In the genomic region with DNA sequence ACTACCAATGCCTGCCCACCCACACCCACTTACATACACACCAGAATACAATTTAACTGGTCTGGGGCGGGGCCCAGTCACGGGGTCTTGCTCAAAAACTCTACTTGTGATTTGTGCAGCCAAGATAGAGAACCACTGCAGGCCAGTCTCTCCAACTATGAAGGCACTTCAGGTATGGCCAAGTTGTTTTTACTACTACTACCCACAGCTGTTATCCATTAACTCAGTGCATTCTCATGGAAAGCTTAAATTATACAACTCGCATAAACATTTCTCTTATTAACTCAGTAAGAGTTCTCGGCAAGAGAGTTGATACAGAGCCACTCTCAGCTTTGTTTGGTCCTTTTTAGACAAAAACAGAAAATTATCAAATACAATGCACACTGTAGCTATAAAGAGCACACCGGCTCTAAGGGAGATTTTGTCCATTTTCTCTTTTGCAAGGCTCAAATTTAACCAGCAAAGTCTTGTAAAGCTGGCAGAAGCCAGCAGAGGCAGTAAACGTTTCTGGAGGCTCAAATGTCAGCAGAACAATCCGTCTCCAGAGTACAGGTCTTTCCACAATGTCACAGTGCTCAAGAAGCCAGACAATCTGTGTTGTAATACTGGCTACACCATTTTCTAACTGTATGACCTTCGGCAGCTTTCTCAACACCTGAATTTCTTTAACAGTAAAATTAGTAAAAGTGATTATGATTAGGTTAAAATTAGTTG, we compare ENCODE assay signal across 12 cellular contexts.
DNase-seq lines count a peak whose midpoint lies in the region; ATAC-seq and TF ChIP-seq lines count a peak whose summit lies in the region.
"Had no signal": no experiment of that assay in that cellular context is flagged by ENCODE, and none has a peak within 500 bp of the region (broad histone marks: within the 10 kb centered on the region; RNA-seq: fewer than 3 reads in every experiment).

No MANE protein-coding gene starts in this region.

- peaks cover 9% of the 10 kb centered on the region for H3K9me3 Mint-ChIP-seq in HFFc6

- peaks cover 17% of the 10 kb centered on the region for H3K27me3 Mint-ChIP-seq in HFFc6 (ENCODE audit: insufficient read depth)

- no peak for ATAC-seq in GM18502 (IDR thresholded peaks at IDR 0.05; ENCODE audit: poor library complexity, unreplicated experiment)

- H3K4me3 ChIP-seq in adipocyte (ENCODE audit: low read length), result peak overlapping the region; percentile 38
- peak overlapping the region in 1 of 2 experiments; percentile 25 for H3K4me3 ChIP-seq in mesenchymal stem cell (ENCODE audit: insufficient read depth in 1 of 2, low read depth in 1 of 2, low read length in 2 of 2)
- H3K4me3 ChIP-seq: breast epithelium, GM12878 had no signal

- H3K4me1 Mint-ChIP-seq in HFFc6 (ENCODE audit: low read depth), result peaks cover 24% of the 10 kb centered on the region

- no peaks in the 10 kb centered on the region for H3K36me3 Mint-ChIP-seq in HFFc6 (ENCODE audit: low read depth)

- no peak overlapping the region for H2AK5ac ChIP-seq in mesenchymal stem cell (ENCODE audit: low read length, severe bottlenecking)

- H2AFZ ChIP-seq in mesenchymal stem cell (ENCODE audit: low read depth, low read length), result no peak overlapping the region

- no peak overlapping the region for H2BK120ac ChIP-seq in mesenchymal stem cell (ENCODE audit: low read depth, low read length)

- no peaks in the 10 kb centered on the region for H3K79me1 ChIP-seq in mesenchymal stem cell (replicated peaks; ENCODE audit: low read length, poor library complexity, severe bottlenecking)

- in situ Hi-C loops in Caki2 (cut with HindIII; ENCODE audit: low pct_unique_long_range_greater_than_20kb, low sequenced_read_pairs), result no loop called here

- H3K14ac ChIP-seq in mesenchymal stem cell (ENCODE audit: low read length in 2 of 2), result no peak overlapping the region

- H3K9ac ChIP-seq in adipocyte (ENCODE audit: low read length) (no peak overlapping the region), mesenchymal stem cell (ENCODE audit: low read length) (peak overlapping the region; percentile 1)

- peak overlapping the region; percentile 84 for H3K27ac ChIP-seq in mesenchymal stem cell (ENCODE audit: low read length, poor library complexity, severe bottlenecking)
- H3K27ac ChIP-seq in substantia nigra (ENCODE audit: low read depth, low read length, poor library complexity, severe bottlenecking), result no peak overlapping the region
- H3K27ac ChIP-seq: breast epithelium had no signal

- H2BK15ac ChIP-seq in mesenchymal stem cell (ENCODE audit: low read depth, poor library complexity, severe bottlenecking), result no peak overlapping the region

- H3K4ac ChIP-seq in mesenchymal stem cell (ENCODE audit: low read depth in 1 of 2, low read length in 2 of 2), result no peak overlapping the region

- no peak overlapping the region for H2BK12ac ChIP-seq in mesenchymal stem cell (ENCODE audit: low read length in 2 of 2)

- H3K27ac Mint-ChIP-seq in HFFc6, result no peak overlapping the region

- H3K4me1 ChIP-seq in adipocyte (ENCODE audit: control insufficient read depth, insufficient read depth, low read length), result peaks cover 24% of the 10 kb centered on the region
- H3K4me1 ChIP-seq in mesenchymal stem cell (ENCODE audit: control insufficient read depth, insufficient read depth, low read depth, low read length), result peaks cover 1% of the 10 kb centered on the region
- H3K4me1 ChIP-seq: breast epithelium had no signal

- H3K9me3 ChIP-seq in adipocyte (ENCODE audit: control insufficient read depth, low read length), result peaks cover 6% of the 10 kb centered on the region
- H3K9me3 ChIP-seq in mesenchymal stem cell (ENCODE audit: control insufficient read depth, low read length), result peaks cover 5% of the 10 kb centered on the region
- H3K9me3 ChIP-seq: breast epithelium had no signal

- no peak overlapping the region for H2BK5ac ChIP-seq in mesenchymal stem cell (ENCODE audit: low read depth, low read length, poor library complexity, severe bottlenecking)

- peak overlapping the region; percentile 61 for H3K4me2 ChIP-seq in mesenchymal stem cell (ENCODE audit: low read length, poor library complexity, severe bottlenecking)

- no peak overlapping the region for H4K91ac ChIP-seq in mesenchymal stem cell (ENCODE audit: low read length)

- no peak overlapping the region for H4K8ac ChIP-seq in mesenchymal stem cell (ENCODE audit: low read length)

- H3K27me3 ChIP-seq in adipocyte (replicated peaks; ENCODE audit: control insufficient read depth, insufficient read depth, low read length), result no peaks in the 10 kb centered on the region
- no peaks in the 10 kb centered on the region for H3K27me3 ChIP-seq in mesenchymal stem cell (ENCODE audit: control insufficient read depth in 1 of 2, insufficient read depth in 1 of 2, low read length in 2 of 2)
- H3K27me3 ChIP-seq: breast epithelium had no signal

- DNase-seq in Caki2 (ENCODE audit: low read depth) (peak; percentile 78), HFFc6 (no peak), adipocyte (ENCODE audit: low read depth) (peak; percentile 85), mesenchymal stem cell (peak; percentile 46), substantia nigra (lab: John Stamatoyannopoulos, UW) (no peak), foreskin melanocyte (no peak), inferior parietal cortex (ENCODE audit: extremely low spot score) (no peak)
- DNase-seq: NCI-H1092 treated with DMSO at 0.1 percent for 48 hours; stimulated activated CD4-positive, alpha-beta T cell treated with anti-CD3 and anti-CD28 coated beads, Interleukin-15, amount 100 ng/mL, for 24 hours had no signal

- no peak overlapping the region for H3K23ac ChIP-seq in mesenchymal stem cell (ENCODE audit: low read length in 2 of 2)

- no peak overlapping the region for H3K18ac ChIP-seq in mesenchymal stem cell (ENCODE audit: low read depth in 1 of 2, low read length in 2 of 2)

- no peak overlapping the region for H3K4me3 Mint-ChIP-seq in HFFc6

- H3K36me3 ChIP-seq in adipocyte (ENCODE audit: control insufficient read depth, insufficient read depth, low read length, severe bottlenecking) (no peaks in the 10 kb centered on the region), mesenchymal stem cell (ENCODE audit: control insufficient read depth in 1 of 2, insufficient read depth in 2 of 2, low read depth in 1 of 2, low read length in 2 of 2) (no peaks in the 10 kb centered on the region)
- H3K36me3 ChIP-seq: breast epithelium had no signal

- peak; percentile 1; the same call in 1 of the 2 replicates for TF ChIP-seq CTCF in HFFc6 (IDR thresholded peaks at IDR 0.05)

- WGBS in mesenchymal stem cell, result 63% methylated on average over 7 of the region's 8 CpGs

Comparison
In these comparisons a context has a peak if more than half of its experiments do, and no peak if none do; other contexts are left out.
1. DNase-seq: peak in Caki2 (single experiment), adipocyte (single experiment) and mesenchymal stem cell (single experiment); none in HFFc6 (single experiment), substantia nigra (0 of 49), foreskin melanocyte (single experiment) and inferior parietal cortex (single experiment).